ENCODE assay signal across 1 cellular context in genomic region chr14:89137514-89138163, GRCh38.
TF ChIP-seq lines count a peak whose summit lies in the region.

No MANE protein-coding gene starts in this region.

TF ChIP-seq in HCT116, 20 proteins besides CTCF, POLR2A, EP300 and RAD21 (continued from another document):
- no peak for TF ChIP-seq REST (IDR thresholded peaks at IDR 0.05; ENCODE audit: low read depth)
- TF ChIP-seq ZFX (IDR thresholded peaks at IDR 0.05): no peak
- TF ChIP-seq EGR1 (IDR thresholded peaks at IDR 0.05; ENCODE audit: low read depth): no peak
